In the genomic region with DNA sequence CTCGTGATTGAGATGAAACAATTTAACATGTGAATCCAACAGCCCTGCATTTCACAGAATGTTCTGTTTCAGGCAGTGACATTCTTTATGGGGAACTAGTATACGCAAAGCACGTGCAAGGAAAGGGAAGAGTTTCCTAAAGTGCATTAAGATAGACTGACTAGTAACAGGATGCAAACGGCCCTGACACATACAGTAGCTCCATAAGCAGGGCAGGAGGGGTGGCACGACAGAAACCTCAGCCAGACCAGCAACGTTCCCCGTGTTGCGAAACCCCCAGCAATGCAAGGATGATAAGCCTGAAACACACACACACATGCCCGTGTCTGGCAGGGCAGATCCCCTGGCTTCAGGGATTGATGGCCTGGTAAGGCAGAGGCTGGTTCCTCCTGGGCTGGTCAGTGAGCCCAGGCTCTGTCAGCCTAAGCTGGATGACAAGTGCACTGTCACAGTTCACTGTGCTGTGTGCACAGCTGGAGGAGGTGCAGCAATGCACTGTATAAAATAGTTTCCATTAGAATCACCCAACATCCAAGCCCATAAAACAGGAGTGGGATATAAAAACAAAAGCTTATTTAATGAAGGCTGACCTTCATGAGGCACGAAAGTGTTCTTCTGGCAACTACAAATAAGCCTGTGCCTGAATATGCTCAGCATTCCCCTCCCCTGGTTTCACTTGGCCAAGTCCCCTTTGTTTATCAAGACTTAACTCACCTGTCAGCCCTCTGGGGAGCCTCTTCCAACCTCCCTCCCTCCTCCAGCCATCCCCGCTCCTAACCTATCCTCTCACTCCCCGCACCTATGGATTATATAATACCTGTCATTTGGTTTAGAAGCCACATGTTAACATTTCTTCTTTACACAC, we compare ENCODE assay signal across 8 cellular contexts.
A peak's percentile ranks its signal among the peaks of the same experiment; 100 is the strongest.
DNase-seq lines count a peak whose midpoint lies in the region; ATAC-seq and TF ChIP-seq lines count a peak whose summit lies in the region.

No MANE protein-coding gene starts in this region.

- POLR2A ChIA-PET in OCI-LY7 (lab: Charles Lee) = no interaction called here

- no peaks in the 10 kb centered on the region for H3K27me3 ChIP-seq in RWPE2 (ENCODE audit: insufficient read depth, poor library complexity, severe bottlenecking)
- H3K27me3 ChIP-seq in sigmoid colon = no peaks in the 10 kb centered on the region

- DNase-seq in HCEC 1CT (peak; percentile 75), RWPE2 (ENCODE audit: low spot score) (peak; percentile 89), fibroblast of pulmonary artery (ENCODE audit: low read depth) (peak; percentile 89), sigmoid colon (peak; percentile 84), NCI-H2171 (lab: John Stamatoyannopoulos, UW) (no peak), OCI-LY7 (ENCODE audit: low spot score) (no peak)
- no peak for DNase-seq in effector CD8-positive, alpha-beta T cell (lab: John Stamatoyannopoulos, UW)
- no peak for DNase-seq in effector CD4-positive, alpha-beta T cell

- TF ChIP-seq CTCF in RWPE2 (IDR thresholded peaks at IDR 0.05; ENCODE audit: poor library complexity, severe bottlenecking) = no peak
- TF ChIP-seq CTCF in fibroblast of pulmonary artery (IDR thresholded peaks at IDR 0.05; ENCODE audit: low read length, missing control alignments) = no peak
- no peak for TF ChIP-seq CTCF in sigmoid colon (IDR thresholded peaks at IDR 0.05)
- TF ChIP-seq CTCF in OCI-LY7 (conservative IDR thresholded peaks at IDR 0.05; ENCODE audit: low read length) = no peak

- no peak for TF ChIP-seq POLR2A in sigmoid colon (IDR thresholded peaks at IDR 0.05)

- H3K27ac ChIP-seq in RWPE2 (ENCODE audit: poor library complexity, severe bottlenecking) (no peak overlapping the region), sigmoid colon (peak overlapping the region; percentile 73 to 86 (median 84)), OCI-LY7 (ENCODE audit: low read depth, low read length, poor library complexity, severe bottlenecking) (no peak overlapping the region)

- H3K4me2 ChIP-seq in OCI-LY7 (ENCODE audit: low read length) = no peak overlapping the region; the same call in 1 of the 2 replicates

- H3K4me3 ChIP-seq in RWPE2 (ENCODE audit: severe bottlenecking) (no peak overlapping the region), fibroblast of pulmonary artery (replicated peaks; ENCODE audit: low read depth, low read length) (no peak overlapping the region), sigmoid colon (no peak overlapping the region), OCI-LY7 (ENCODE audit: low read depth, low read length, poor library complexity, severe bottlenecking) (no peak overlapping the region)

- H3K9me2 ChIP-seq in OCI-LY7 (ENCODE audit: insufficient read depth, low read length) = no peaks in the 10 kb centered on the region

- CTCF ChIA-PET in OCI-LY7 (lab: Charles Lee; ENCODE audit: unreplicated experiment) = no interaction called here

- H3K4me1 ChIP-seq in RWPE2 (ENCODE audit: insufficient read depth, poor library complexity, severe bottlenecking) = peaks cover 39% of the 10 kb centered on the region
- H3K4me1 ChIP-seq in sigmoid colon = peaks cover 4 to 78% (median 57%) of the 10 kb centered on the region in 4 donors
- H3K4me1 ChIP-seq in OCI-LY7 (ENCODE audit: insufficient read depth, low read length, poor library complexity, severe bottlenecking) = peaks cover 10% of the 10 kb centered on the region

- WGBS in sigmoid colon, 2 donors = 66 to 78% methylated on average over 12 of the region's 12 CpGs

- H3K36me3 ChIP-seq in RWPE2 (ENCODE audit: low read depth) (no peaks in the 10 kb centered on the region), sigmoid colon (no peaks in the 10 kb centered on the region), OCI-LY7 (ENCODE audit: insufficient read depth, low read length) (no peaks in the 10 kb centered on the region)

- no TSS peak for BruUV-seq in OCI-LY7 (replicated peaks; lab: Mats Ljungman, UMichigan)

- TF ChIP-seq EP300 in sigmoid colon (IDR thresholded peaks at IDR 0.05) = peak in 3 of 4 donors; percentile 55 to 79 (median 79)

- H3K79me2 ChIP-seq in OCI-LY7 (ENCODE audit: insufficient read depth, low read depth, low read length) = no peaks in the 10 kb centered on the region

- no peak overlapping the region for H2AFZ ChIP-seq in OCI-LY7 (ENCODE audit: low read length)

- intact Hi-C loops in sigmoid colon (cut with DNase I) = loop anchor here (5.0 kb wide), 1 partner anchor 85 kb away; no protein-coding TSS in a partner anchor
- intact Hi-C loops in OCI-LY7 (cut with micrococcal nuclease; ENCODE audit: unreplicated experiment) = no loop called here

- no peaks in the 10 kb centered on the region for H4K20me1 ChIP-seq in OCI-LY7 (ENCODE audit: insufficient read depth, low read length)

- H3K9me3 ChIP-seq in RWPE2 (ENCODE audit: severe bottlenecking) (no peaks in the 10 kb centered on the region), sigmoid colon (no peaks in the 10 kb centered on the region), OCI-LY7 (ENCODE audit: low read length) (no peaks in the 10 kb centered on the region)

- ATAC-seq in RWPE2 (ENCODE audit: low read depth) = peak; percentile 85

Comparison
In these comparisons a context has a peak if more than half of its experiments do, and no peak if none do; other contexts are left out.
1. DNase-seq: peak in HCEC 1CT (single experiment), RWPE2 (single experiment), fibroblast of pulmonary artery (single experiment) and sigmoid colon (single experiment); none in effector CD8-positive, alpha-beta T cell (single experiment), NCI-H2171 (single experiment), OCI-LY7 (single experiment) and effector CD4-positive, alpha-beta T cell (single experiment).
2. H3K27ac ChIP-seq: peak in sigmoid colon (4 of 4); none in RWPE2 (single experiment) and OCI-LY7 (single experiment).